Comparison of ENCODE assay signal across 10 cellular contexts in genomic region chr10:46490285-46490684, GRCh38. TPM values are rescaled to one million over a fixed set of nuclear protein-coding genes. Genes with fewer than 3 reads are reported as not detected.
"Had no signal": no experiment of that assay in that cellular context is flagged by ENCODE, and none has a peak within 500 bp of the region (broad histone marks: within the 10 kb centered on the region; RNA-seq: fewer than 3 reads in every experiment).

No MANE protein-coding gene starts in this region.

RNA-seq across cellular contexts. Expression of gene NPY4R, which starts 24.5 kb away (rescaled TPM):
- total RNA-seq: activated B cell treated with CpG ODN at 0.5 μM for 24 hours; activated CD4-positive, alpha-beta memory T cell treated with anti-CD3 and anti-CD28 coated beads for 36 hours; activated naive CD8-positive, alpha-beta T cell treated with anti-CD3 and anti-CD28 coated beads, Interleukin-2, amount 10 ng/mL, durations not matched to agents 7 days and 5 days; activated T-cell treated with anti-CD3 and anti-CD28 coated beads, Interleukin-2, amount 50 U/mL, for 72 hours; activated T-helper 17 cell treated with anti-CD3 and anti-CD28 coated beads, Interleukin-2, amount 50 U/mL, for 72 hours; body of pancreas; breast epithelium; LHCN-M2; NCI-H460; Right ventricle myocardium superior had no signal
